15 cellular contexts compared by ENCODE assay signal in genomic region chr5:149684371-149684770, GRCh38. TPM values are rescaled to one million over a fixed set of nuclear protein-coding genes. Genes with fewer than 3 reads are reported as not detected.
DNase-seq lines count a peak whose midpoint lies in the region; ATAC-seq and TF ChIP-seq lines count a peak whose summit lies in the region.
"Had no signal": no experiment of that assay in that cellular context is flagged by ENCODE, and none has a peak within 500 bp of the region (broad histone marks: within the 10 kb centered on the region; RNA-seq: fewer than 3 reads in every experiment).

No MANE protein-coding gene starts in this region.

- DNase-seq in SKM-1 treated with dmso at 0.1 percent for 144 hours (lab: John Stamatoyannopoulos, UW; ENCODE audit: unreplicated experiment) (peak; percentile 9), SKM-1 (lab: John Stamatoyannopoulos, UW; ENCODE audit: unreplicated experiment) (no peak), NB4 (ENCODE audit: low read depth) (peak; percentile 64), endodermal cell (no peak), Karpas-422 (no peak), DMS153 (lab: John Stamatoyannopoulos, UW) (no peak)
- DNase-seq: BE2C; Caco-2; CD8-positive, alpha-beta T cell; DMS53 had no signal

- H3K27me3 Mint-ChIP-seq in endodermal cell (ENCODE audit: insufficient read depth), result peaks cover 10% of the 10 kb centered on the region

- H3K27ac Mint-ChIP-seq in endodermal cell, result no peak overlapping the region
- H3K27ac Mint-ChIP-seq: CD8-positive, alpha-beta T cell had no signal

- H3K27me3 ChIP-seq in BLaER1 treated with 17β-estradiol and CSF1 and Interleukin-3, amounts not matched to agents 10 nM and 100 nM, result no peaks in the 10 kb centered on the region
- peaks cover 21% of the 10 kb centered on the region for H3K27me3 ChIP-seq in endodermal cell (ENCODE audit: control insufficient read depth, insufficient read depth, low read length, poor library complexity, severe bottlenecking)
- H3K27me3 ChIP-seq in Karpas-422 (ENCODE audit: low read length), result no peaks in the 10 kb centered on the region
- H3K27me3 ChIP-seq: BE2C had no signal

- peaks cover 0 to 5% (median 0%) of the 10 kb centered on the region in 11 experiments; a peak in 1 of 22 replicates for H3K9me3 ChIP-seq in BLaER1 treated with 17β-estradiol and CSF1 and Interleukin-3, amounts not matched to agents 10 nM and 100 nM (replicated peaks in 1 of 11)
- no peaks in the 10 kb centered on the region for H3K9me3 ChIP-seq in endodermal cell (ENCODE audit: control insufficient read depth, low read length)
- no peaks in the 10 kb centered on the region for H3K9me3 ChIP-seq in Karpas-422 (ENCODE audit: low read length)
- H3K9me3 ChIP-seq: BE2C, Caco-2 had no signal

- WGBS in endodermal cell (ENCODE audit: insufficient coverage in 1 of 2, insufficient read length in 1 of 2), 2 experiments, result 50 to 63% methylated on average over 1 to 4 of the region's 4 CpGs

- no peaks in the 10 kb centered on the region for H4K20me1 ChIP-seq in BLaER1 treated with 17β-estradiol and CSF1 and Interleukin-3, amounts not matched to agents 10 nM and 100 nM
- no peaks in the 10 kb centered on the region for H4K20me1 ChIP-seq in Karpas-422 (ENCODE audit: insufficient read depth, low read depth, low read length)

- no peaks in the 10 kb centered on the region for H3K36me3 ChIP-seq in BLaER1 treated with 17β-estradiol and CSF1 and Interleukin-3, amounts not matched to agents 10 nM and 100 nM
- no peaks in the 10 kb centered on the region for H3K36me3 ChIP-seq in endodermal cell (ENCODE audit: control insufficient read depth, insufficient read depth, low read length)
- no peaks in the 10 kb centered on the region for H3K36me3 ChIP-seq in Karpas-422 (ENCODE audit: insufficient read depth, low read length)
- H3K36me3 ChIP-seq: BE2C had no signal

- no peak for ATAC-seq in HG03039 (IDR thresholded peaks at IDR 0.05; ENCODE audit: unreplicated experiment)
- ATAC-seq: CD8-positive, alpha-beta T cell; HCT116 had no signal

- H3K4me3 Mint-ChIP-seq in endodermal cell, result no peak overlapping the region
- H3K4me3 Mint-ChIP-seq: CD14-positive monocyte; CD8-positive, alpha-beta T cell had no signal

- no peaks in the 10 kb centered on the region for H3K36me3 Mint-ChIP-seq in endodermal cell (ENCODE audit: low read depth)
- H3K36me3 Mint-ChIP-seq: CD14-positive monocyte; CD8-positive, alpha-beta T cell had no signal

- peaks cover 67 to 100% (median 97%) of the 10 kb centered on the region in 10 experiments for H3K4me1 ChIP-seq in BLaER1 treated with 17β-estradiol and CSF1 and Interleukin-3, amounts not matched to agents 10 nM and 100 nM
- peaks cover 9% of the 10 kb centered on the region for H3K4me1 ChIP-seq in endodermal cell (ENCODE audit: control insufficient read depth, insufficient read depth, low read length)
- H3K4me1 ChIP-seq in Karpas-422 (ENCODE audit: low read length), result peaks cover 34% of the 10 kb centered on the region
- H3K4me1 ChIP-seq: BE2C had no signal

- no peak overlapping the region for H2AFZ ChIP-seq in Karpas-422 (ENCODE audit: low read length)

- no peak for TF ChIP-seq POLR2A in NB4 (IDR thresholded peaks at IDR 0.05; ENCODE audit: extremely low read depth, insufficient read length)

- no peaks in the 10 kb centered on the region for H3K9me2 ChIP-seq in Karpas-422 (replicated peaks; ENCODE audit: insufficient read depth, low read length)

- H3K4me3 ChIP-seq in BLaER1 treated with 17β-estradiol and CSF1 and Interleukin-3, amounts not matched to agents 10 nM and 100 nM, result no peak overlapping the region
- H3K4me3 ChIP-seq in NB4 (ENCODE audit: low read depth, low read length), result no peak overlapping the region
- peak overlapping the region; percentile 71 for H3K4me3 ChIP-seq in endodermal cell (ENCODE audit: low read length)
- H3K4me3 ChIP-seq in Karpas-422 (ENCODE audit: low read length), result no peak overlapping the region

- peaks cover 27% of the 10 kb centered on the region for H3K4me1 Mint-ChIP-seq in endodermal cell

- H3K9ac ChIP-seq in BLaER1 treated with 17β-estradiol and CSF1 and Interleukin-3, amounts not matched to agents 10 nM and 100 nM, result peak overlapping the region in 1 of 11 experiments; percentile 2; a peak in 2 of 22 replicates
- H3K9ac ChIP-seq in endodermal cell (ENCODE audit: extremely low read depth, low read length, poor library complexity, severe bottlenecking), result no peak overlapping the region
- H3K9ac ChIP-seq in Karpas-422 (ENCODE audit: low read length), result no peak overlapping the region

- H3K79me2 ChIP-seq in Karpas-422 (ENCODE audit: low read length), result no peaks in the 10 kb centered on the region

- peak overlapping the region in 10 of 11 experiments; percentile 77 to 94 (median 84); a peak in 19 of 22 replicates for H3K4me2 ChIP-seq in BLaER1 treated with 17β-estradiol and CSF1 and Interleukin-3, amounts not matched to agents 10 nM and 100 nM
- no peak overlapping the region for H3K4me2 ChIP-seq in Karpas-422 (ENCODE audit: low read depth, low read length, poor library complexity, severe bottlenecking)

- peak overlapping the region in 8 of 11 experiments; percentile 80 to 95 (median 88); a peak in 16 of 22 replicates for H3K27ac ChIP-seq in BLaER1 treated with 17β-estradiol and CSF1 and Interleukin-3, amounts not matched to agents 10 nM and 100 nM
- H3K27ac ChIP-seq in endodermal cell (ENCODE audit: low read depth, low read length) (no peak overlapping the region), Karpas-422 (ENCODE audit: low read length) (no peak overlapping the region)
- H3K27ac ChIP-seq: HL-60 had no signal

- TF ChIP-seq CTCF in NB4 (IDR thresholded peaks at IDR 0.05; ENCODE audit: low read depth, low read length) (no peak), endodermal cell (conservative IDR thresholded peaks at IDR 0.05) (no peak)

- H3K9me3 Mint-ChIP-seq in endodermal cell, result no peaks in the 10 kb centered on the region
- H3K9me3 Mint-ChIP-seq: CD14-positive monocyte; CD8-positive, alpha-beta T cell had no signal

RNA-seq across cellular contexts. Expression of gene PPARGC1B, which starts 45.7 kb away (rescaled TPM):
- total RNA-seq in endodermal cell, result 1 to 10 TPM; 1.1 to 2.7 TPM
- polyA plus RNA-seq in endodermal cell (2013, experiment 1 of 2), result 0.71 TPM
- polyA plus RNA-seq in endodermal cell (2013, experiment 2 of 2), result 0.50 TPM
- 6.1 and 7.0 TPM in 2 replicates for total RNA-seq in Karpas-422 (2014; rRNA removed; shearing (Covaris generic); ENCODE audit: low replicate concordance)

Comparison
In these comparisons a context has a peak if more than half of its experiments do, and no peak if none do; other contexts are left out.
1. DNase-seq: peak in SKM-1 treated with dmso at 0.1 percent for 144 hours (single experiment) and NB4 (single experiment); none in SKM-1 (single experiment), endodermal cell (single experiment), Karpas-422 (single experiment) and DMS153 (single experiment).
2. H3K27ac ChIP-seq: peak in BLaER1 treated with 17β-estradiol and CSF1 and Interleukin-3, amounts not matched to agents 10 nM and 100 nM (8 of 11); none in endodermal cell (single experiment) and Karpas-422 (single experiment).